8 cellular contexts compared by ENCODE assay signal in genomic region chr9:88533951-88534455, GRCh38. TPM values are rescaled to one million over a fixed set of nuclear protein-coding genes. Genes with fewer than 3 reads are reported as not detected.
A peak's percentile ranks its signal among the peaks of the same experiment; 100 is the strongest.
DNase-seq lines count a peak whose midpoint lies in the region; ATAC-seq and TF ChIP-seq lines count a peak whose summit lies in the region.

No MANE protein-coding gene starts in this region.

- WGBS in GM23248 (ENCODE audit: low coverage in 1 of 2, low lambda C conversion rate in 2 of 2, missing lambda C conversion rate in 2 of 2), 2 experiments, result 4 to 9% methylated on average over 14 to 41 of the region's 41 CpGs
- 5% methylated on average over 33 of the region's 41 CpGs for WGBS in SK-N-SH (ENCODE audit: low lambda C conversion rate)

- H3K36me3 Mint-ChIP-seq in neural progenitor cell, result peaks cover 2% of the 10 kb centered on the region

- TF ChIP-seq CTCF in SK-N-SH (IDR thresholded peaks at IDR 0.05), result peak; percentile 28; the same call in 1 of the 2 replicates
- no peak for TF ChIP-seq CTCF in neural progenitor cell (IDR thresholded peaks at IDR 0.05)

- H3K27me3 Mint-ChIP-seq in neural progenitor cell (ENCODE audit: insufficient read depth, low read depth), result peaks cover 36% of the 10 kb centered on the region

- no peak for ATAC-seq in GM21737 (IDR thresholded peaks at IDR 0.05; ENCODE audit: unreplicated experiment)

- H3K79me2 ChIP-seq in GM23248 (ENCODE audit: insufficient read depth) (no peaks in the 10 kb centered on the region), SK-N-SH (ENCODE audit: insufficient read depth) (peaks cover 60% of the 10 kb centered on the region; the same call in 1 of the 2 replicates), neural progenitor cell (ENCODE audit: low read depth) (no peaks in the 10 kb centered on the region)

- no peak; a peak in 1 of 4 replicates for TF ChIP-seq EP300 in SK-N-SH (IDR thresholded peaks at IDR 0.05; ENCODE audit: borderline replicate concordance in 1 of 2, low read depth in 1 of 2, low read length in 1 of 2)

- peak overlapping the region; percentile 36 for H3K27ac ChIP-seq in GM23248
- peak overlapping the region; percentile 79 to 81 for H3K27ac ChIP-seq in SK-N-SH (ENCODE audit: low read depth in 2 of 2, low read length in 1 of 2)
- no peak overlapping the region for H3K27ac ChIP-seq in neural progenitor cell

- H3K27me3 ChIP-seq in GM23248 (replicated peaks; ENCODE audit: insufficient read depth) (no peaks in the 10 kb centered on the region), SK-N-SH (ENCODE audit: insufficient read depth) (no peaks in the 10 kb centered on the region), neural progenitor cell (peaks cover 80% of the 10 kb centered on the region)

- H3K4me1 ChIP-seq in GM23248 (ENCODE audit: insufficient read depth) (peaks cover 15% of the 10 kb centered on the region), SK-N-SH (ENCODE audit: control insufficient read depth in 1 of 2, insufficient read depth in 2 of 2, low read depth in 1 of 2, low read length in 1 of 2) (peaks cover 24 to 38% of the 10 kb centered on the region in 2 experiments; a peak in 3 of 4 replicates), neural progenitor cell (peaks cover 10% of the 10 kb centered on the region)

- peaks cover 5% of the 10 kb centered on the region for H3K9me3 Mint-ChIP-seq in neural progenitor cell

- H4K20me1 ChIP-seq in GM23248 (ENCODE audit: insufficient read depth) (no peaks in the 10 kb centered on the region), SK-N-SH (ENCODE audit: insufficient read depth) (peaks cover 4% of the 10 kb centered on the region; the same call in 1 of the 2 replicates), neural progenitor cell (ENCODE audit: low read depth) (no peaks in the 10 kb centered on the region)

- DNase-seq in GM23248, result peak; percentile 65
- no peak for DNase-seq in SK-N-SH
- DNase-seq in fibroblast of peridontal ligament (ENCODE audit: extremely low read depth), result peak; percentile 32
- peak; percentile 38 for DNase-seq in neural progenitor cell (ENCODE audit: low spot score)
- DNase-seq in NCI-H446 (lab: John Stamatoyannopoulos, UW), result no peak
- DNase-seq in middle frontal gyrus (ENCODE audit: extremely low spot score, low spot score), result no peak
- no peak for DNase-seq in OCI-M2 (lab: John Stamatoyannopoulos, UW; ENCODE audit: unreplicated experiment)

- peaks cover 48% of the 10 kb centered on the region for H3K4me1 Mint-ChIP-seq in neural progenitor cell

- H3K4me2 ChIP-seq in GM23248 (ENCODE audit: unreplicated experiment), result peak overlapping the region; percentile 74
- peak overlapping the region; percentile 98 for H3K4me2 ChIP-seq in SK-N-SH
- H3K4me2 ChIP-seq in neural progenitor cell, result peak overlapping the region; percentile 73

- POLR2A ChIA-PET in SK-N-SH (lab: Yijun Ruan, JAX), result no interaction called here

- H3K9ac ChIP-seq in GM23248 (peak overlapping the region; percentile 68), SK-N-SH (peak overlapping the region; percentile 91), neural progenitor cell (no peak overlapping the region)

- no peaks in the 10 kb centered on the region for H3K9me2 ChIP-seq in GM23248 (ENCODE audit: insufficient read depth)
- H3K9me2 ChIP-seq in SK-N-SH, result no peaks in the 10 kb centered on the region

- H3K9me3 ChIP-seq in GM23248 (ENCODE audit: low read depth) (no peaks in the 10 kb centered on the region), SK-N-SH (no peaks in the 10 kb centered on the region), neural progenitor cell (ENCODE audit: low read depth) (no peaks in the 10 kb centered on the region)

- H3F3A ChIP-seq in GM23248 (ENCODE audit: insufficient read depth) (peaks cover 19% of the 10 kb centered on the region; the same call in 1 of the 2 replicates), SK-N-SH (replicated peaks; ENCODE audit: insufficient read depth) (peaks cover 15% of the 10 kb centered on the region), neural progenitor cell (ENCODE audit: low read depth) (peaks cover 25% of the 10 kb centered on the region)

- in situ Hi-C loops in GM23248 (cut with MboI), result no loop called here

- H3K4me3 ChIP-seq in GM23248 (peak overlapping the region; percentile 74), SK-N-SH (ENCODE audit: low read depth in 2 of 2, low read length in 1 of 2) (peak overlapping the region; percentile 59 to 95), neural progenitor cell (peak overlapping the region; percentile 55)

- peak overlapping the region; percentile 77 for H3K4me3 Mint-ChIP-seq in neural progenitor cell

- H3K27ac Mint-ChIP-seq in neural progenitor cell, result no peak overlapping the region

- H3K36me3 ChIP-seq in GM23248 (ENCODE audit: low read depth) (no peaks in the 10 kb centered on the region), SK-N-SH (replicated peaks in 1 of 2; ENCODE audit: control insufficient read depth in 1 of 2, insufficient read depth in 2 of 2, low read length in 1 of 2) (no peaks in the 10 kb centered on the region), neural progenitor cell (no peaks in the 10 kb centered on the region)

- no peak for TF ChIP-seq RAD21 in SK-N-SH (IDR thresholded peaks at IDR 0.05; ENCODE audit: low read length)

- H2AFZ ChIP-seq in GM23248 (peak overlapping the region; percentile 81), SK-N-SH (ENCODE audit: low read depth) (peak overlapping the region; percentile 78), neural progenitor cell (replicated peaks) (peak overlapping the region; percentile 90)

- CTCF ChIA-PET in SK-N-SH (lab: Yijun Ruan, JAX), result interaction anchor here (1.2 kb wide), 1 partner anchor 458 kb away, joined by 3 read pairs; no protein-coding TSS in a partner anchor

TF ChIP-seq in SK-N-SH, 30 proteins besides CTCF, POLR2A, EP300 and RAD21:
- TF ChIP-seq MAX (IDR thresholded peaks at IDR 0.05; ENCODE audit: low read depth) (peak; percentile 57; the same call in 1 of the 2 replicates), TCF12 (IDR thresholded peaks at IDR 0.05) (peak; percentile 15; the same call in 1 of the 2 replicates), USF2 (IDR thresholded peaks at IDR 0.05; ENCODE audit: borderline replicate concordance, low read depth, low read length) (no peak)

RNA-seq across cellular contexts. Expression of gene NXNL2, which starts 1.0 kb away (rescaled TPM):
- 3.1 TPM in 1 of 2 replicates, not detected in the other for total RNA-seq in GM23248 (2014; rRNA removed; shearing (Covaris generic))
- polyA plus RNA-seq in GM23248 (2016; fragmentation: Nextera tagmentation; extraction: Ambion mirVana) (0.48 and 1.4 TPM in 2 replicates), SK-N-SH (2012; rRNA removed) (3.0 and 3.1 TPM in 2 replicates)
- 1.9 and 2.3 TPM in 2 replicates for polyA plus RNA-seq in SK-N-SH (2012; cell fraction: cytosol; rRNA removed)
- polyA plus RNA-seq in SK-N-SH (2012; cell fraction: nucleus; rRNA removed), result 4.0 and 6.5 TPM in 2 replicates
- total RNA-seq in neural progenitor cell (ENCODE audit: low replicate concordance), result 0.32 and 0.74 TPM in 2 replicates

Comparison
In these comparisons a context has a peak if more than half of its experiments do, and no peak if none do; other contexts are left out.
1. DNase-seq: peak in GM23248 (single experiment), fibroblast of peridontal ligament (single experiment) and neural progenitor cell (single experiment); none in SK-N-SH (single experiment), NCI-H446 (0 of 2), middle frontal gyrus (single experiment) and OCI-M2 (single experiment).
2. Peak in every context shown above with its lines, with median percentiles within 50 percentile points of each other: H2AFZ ChIP-seq, H3K4me2 ChIP-seq and H3K4me3 ChIP-seq.